8 cellular contexts compared by ENCODE assay signal in genomic region chr20:45336530-45337366, GRCh38. TPM values are rescaled to one million over a fixed set of nuclear protein-coding genes. Genes with fewer than 3 reads are reported as not detected.
DNase-seq lines count a peak whose midpoint lies in the region; ATAC-seq and TF ChIP-seq lines count a peak whose summit lies in the region.

No MANE protein-coding gene starts in this region.

- peak overlapping the region in 1 of 10 donors; percentile 12 for H3K4me3 ChIP-seq in heart right ventricle
- peak overlapping the region; percentile 39 for H3K4me3 ChIP-seq in rectal smooth muscle tissue (ENCODE audit: low read length)

- peaks cover 12 to 63% (median 45%) of the 10 kb centered on the region in 9 donors for H3K4me1 ChIP-seq in heart right ventricle
- peaks cover 44% of the 10 kb centered on the region for H3K4me1 ChIP-seq in rectal smooth muscle tissue (ENCODE audit: control insufficient read depth, insufficient read depth, low read length)

- WGBS in heart right ventricle, 2 donors: 53 to 65% methylated on average over 11 of the region's 11 CpGs

- peak overlapping the region; percentile 75 to 97 (median 94) for H3K27ac ChIP-seq in heart right ventricle
- H3K27ac ChIP-seq in rectal smooth muscle tissue (ENCODE audit: low read depth, low read length): peak overlapping the region; percentile 92

- H3K27me3 Mint-ChIP-seq in WTC11 (ENCODE audit: low read depth): no peaks in the 10 kb centered on the region

- DNase-seq in Daoy (ENCODE audit: low read depth): peak; percentile 92
- DNase-seq in WTC11 (ENCODE audit: low spot score): no peak
- no peak for DNase-seq in heart right ventricle
- DNase-seq in OCI-M2 (lab: John Stamatoyannopoulos, UW; ENCODE audit: unreplicated experiment): no peak
- DNase-seq in stimulated activated CD4-positive, alpha-beta T cell treated with anti-CD3 and anti-CD28 coated beads, Interleukin-4, amount 100 ng/mL, for 1 hour: no peak
- no peak for DNase-seq in hippocampal formation (lab: John Stamatoyannopoulos, UW)

- peaks cover 60% of the 10 kb centered on the region for H3K4me1 Mint-ChIP-seq in WTC11

- H3K9me3 ChIP-seq in heart right ventricle: no peaks in the 10 kb centered on the region

- POLR2A ChIA-PET in WTC11 (lab: Charles Lee): interaction anchor here (1.2 kb wide), 1 partner anchor 26 kb away, joined by 3 read pairs; the partner anchor contains the start of gene SYS1

- peaks cover 10% of the 10 kb centered on the region for H3K36me3 Mint-ChIP-seq in WTC11

- no peak overlapping the region for H3K4me3 Mint-ChIP-seq in WTC11

- no peak for ATAC-seq in WTC11
- peak; percentile 3 to 64 (median 53) for ATAC-seq in heart right ventricle
- ATAC-seq in GM18517 (IDR thresholded peaks at IDR 0.05; ENCODE audit: unreplicated experiment): no peak

- no peaks in the 10 kb centered on the region for H3K9me3 Mint-ChIP-seq in WTC11

- peak overlapping the region; percentile 95 for H3K27ac Mint-ChIP-seq in WTC11

- CTCF ChIA-PET in WTC11 (lab: Charles Lee): interaction anchor here (0.8 to 2.7 kb wide), 10 partner anchors 14 to 100 kb away, joined by 3 to 12 read pairs (median 7); partner anchors contain the start of genes MATN4, RBPJL and SYS1

- no peaks in the 10 kb centered on the region for H3K27me3 ChIP-seq in heart right ventricle
- no peaks in the 10 kb centered on the region for H3K27me3 ChIP-seq in rectal smooth muscle tissue (ENCODE audit: control insufficient read depth, insufficient read depth, low read length)

- TF ChIP-seq CTCF in WTC11 (IDR thresholded peaks at IDR 0.05) (no peak), heart right ventricle (IDR thresholded peaks at IDR 0.05) (no peak)

- H3K36me3 ChIP-seq in heart right ventricle (peaks cover 0 to 51% (median 16%) of the 10 kb centered on the region in 9 donors), rectal smooth muscle tissue (ENCODE audit: control insufficient read depth, insufficient read depth, low read length) (peaks cover 9% of the 10 kb centered on the region)

- no peak overlapping the region for H3K9ac ChIP-seq in rectal smooth muscle tissue (ENCODE audit: low read length)

- intact Hi-C loops in heart right ventricle (cut with DNase I): no loop called here

TF ChIP-seq in WTC11, 78 proteins besides CTCF, POLR2A, EP300 and RAD21:
- TF ChIP-seq IRF1 (CRISPR knock-in tag; IDR thresholded peaks at IDR 0.05) (no peak), FOXJ3 (CRISPR knock-in tag; IDR thresholded peaks at IDR 0.05; ENCODE audit: borderline replicate concordance) (no peak), ZNF219 (CRISPR knock-in tag; IDR thresholded peaks at IDR 0.05; ENCODE audit: borderline replicate concordance) (no peak), ZBTB21 (CRISPR knock-in tag; IDR thresholded peaks at IDR 0.05; ENCODE audit: borderline replicate concordance) (no peak)

RNA-seq across cellular contexts. Expression of gene SDC4, which starts 11.5 kb away (rescaled TPM):
- total RNA-seq in Daoy (2014; rRNA removed; shearing (Covaris generic)): 136 and 143 TPM in 2 replicates
- 64.0 to 69.6 TPM (median 69.5 TPM) in 3 replicates for total RNA-seq in WTC11 (2021)
- total RNA-seq in heart right ventricle: 100 to 1,000 TPM in 5 of 10 donors, 10 to 100 TPM in 5; 66.9 to 161 (median 102) TPM
- polyA plus RNA-seq in heart right ventricle: 10 to 100 TPM; 48.4 to 64.5 TPM

RNA-seq across cellular contexts. Expression of gene SYS1, which starts 26.2 kb away (rescaled TPM):
- 12.5 and 13.3 TPM in 2 replicates for total RNA-seq in Daoy (2014; rRNA removed; shearing (Covaris generic))
- 15.4 to 20.1 TPM (median 16.4 TPM) in 3 replicates for total RNA-seq in WTC11 (2021)
- 10 to 100 TPM; 13.9 to 27.9 (median 18.2) TPM for total RNA-seq in heart right ventricle
- 10 to 100 TPM; 11.7 to 34.5 TPM for polyA plus RNA-seq in heart right ventricle

RNA-seq across cellular contexts. Expression of gene MATN4, which starts 28.6 kb away (rescaled TPM):
- total RNA-seq in Daoy (2014; rRNA removed; shearing (Covaris generic)): not detected in 2 replicates
- total RNA-seq in WTC11 (2021): 1.9 to 2.5 TPM (median 2.2 TPM) in 3 replicates
- under 1 TPM in 2 of 10 donors, not detected in 8; 0.24 to 0.28 TPM for total RNA-seq in heart right ventricle
- under 1 TPM in 1 of 2 donors, not detected in 1; 0.06 TPM for polyA plus RNA-seq in heart right ventricle

RNA-seq across cellular contexts. Expression of gene RBPJL, which starts 30.1 kb away (rescaled TPM):
- total RNA-seq in Daoy (2014; rRNA removed; shearing (Covaris generic)): not detected in 2 replicates
- total RNA-seq in WTC11 (2021) (0.78 to 0.85 TPM (median 0.80 TPM) in 3 replicates), heart right ventricle (not detected)
- under 1 TPM in 1 of 2 donors, not detected in 1; 0.06 TPM for polyA plus RNA-seq in heart right ventricle

RNA-seq across cellular contexts. Expression of gene TP53TG5, which starts 41.4 kb away (rescaled TPM):
- not detected in 2 replicates for total RNA-seq in Daoy (2014; rRNA removed; shearing (Covaris generic))
- total RNA-seq in WTC11 (2021) (0.37 to 0.85 TPM in 2 of 3 replicates, not detected in the other), heart right ventricle (1 to 10 TPM in 8 of 10 donors, under 1 TPM in 2; 0.59 to 2.4 (median 1.3) TPM)
- polyA plus RNA-seq in heart right ventricle: 1 to 10 TPM in 1 of 2 donors, under 1 TPM in 1; 0.43 to 1.1 TPM

Comparison
In these comparisons a context has a peak if more than half of its experiments do, and no peak if none do; other contexts are left out.
1. ATAC-seq: peak in heart right ventricle (8 of 8); none in WTC11 (single experiment) and GM18517 (single experiment).